In genomic region chr16:73014768-73015167, GRCh38 we compare ENCODE assay signal across 17 cellular contexts. TPM values are rescaled to one million over a fixed set of nuclear protein-coding genes. Genes with fewer than 3 reads are reported as not detected.
DNase-seq lines count a peak whose midpoint lies in the region; ATAC-seq and TF ChIP-seq lines count a peak whose summit lies in the region.
"Had no signal": no experiment of that assay in that cellular context is flagged by ENCODE, and none has a peak within 500 bp of the region (broad histone marks: within the 10 kb centered on the region; RNA-seq: fewer than 3 reads in every experiment).

No MANE protein-coding gene starts in this region.

- H3K27me3 Mint-ChIP-seq in endodermal cell (ENCODE audit: insufficient read depth) (peaks cover 16% of the 10 kb centered on the region), osteocyte (ENCODE audit: unreplicated experiment) (no peaks in the 10 kb centered on the region)

- no peaks in the 10 kb centered on the region for H3K36me3 ChIP-seq in endodermal cell (ENCODE audit: control insufficient read depth, insufficient read depth, low read length)
- no peaks in the 10 kb centered on the region for H3K36me3 ChIP-seq in thyroid gland
- H3K36me3 ChIP-seq: BE2C, SJCRH30 had no signal

- no peak overlapping the region for H3K4me3 Mint-ChIP-seq in endodermal cell
- H3K4me3 Mint-ChIP-seq in osteocyte (ENCODE audit: unreplicated experiment): no peak overlapping the region
- H3K4me3 Mint-ChIP-seq: CD4-positive, CD25-positive, alpha-beta regulatory T cell had no signal

- no peak for ATAC-seq in GM19324 (IDR thresholded peaks at IDR 0.05; ENCODE audit: low FRiP score, unreplicated experiment)

- H3K27me3 ChIP-seq in endodermal cell (ENCODE audit: control insufficient read depth, insufficient read depth, low read length, poor library complexity, severe bottlenecking) (no peaks in the 10 kb centered on the region), thyroid gland (no peaks in the 10 kb centered on the region)
- H3K27me3 ChIP-seq: BE2C, SJCRH30 had no signal

- 92 to 93% methylated on average over 2 to 3 of the region's 3 CpGs for whole genome bisulfite sequencing in endodermal cell (ENCODE audit: insufficient coverage in 1 of 2, insufficient read length in 1 of 2), 2 experiments
- WGBS in thyroid gland, 2 donors: 94 to 95% methylated on average over 3 of the region's 3 CpGs

- DNase-seq in RWPE1 (ENCODE audit: low spot score) (no peak), endodermal cell (peak; percentile 11), osteocyte (ENCODE audit: extremely low spot score, unreplicated experiment) (no peak), thyroid gland (no peak), SIG-M5 (lab: John Stamatoyannopoulos, UW) (no peak), GM13977 (ENCODE audit: low spot score) (no peak)
- DNase-seq: BE2C; CD4-positive, CD25-positive, alpha-beta regulatory T cell; DMS79; NCI-H1092; NCI-H1436; NCI-H1930; NCI-H2227 treated with DMSO at 0.1 percent for 48 hours; NCI-H510A; NCI-H748 treated with DMSO at 0.1 percent for 48 hours; SJCRH30 had no signal

- CTCF ChIA-PET in RWPE1 (lab: Yijun Ruan, JAX): no interaction called here

- H3K4me1 Mint-ChIP-seq in endodermal cell (no peaks in the 10 kb centered on the region), osteocyte (ENCODE audit: unreplicated experiment) (peaks cover 74% of the 10 kb centered on the region)
- H3K4me1 Mint-ChIP-seq: CD4-positive, CD25-positive, alpha-beta regulatory T cell had no signal

- TF ChIP-seq CTCF in RWPE1 (conservative IDR thresholded peaks at IDR 0.05; ENCODE audit: low read depth) (no peak), endodermal cell (conservative IDR thresholded peaks at IDR 0.05) (no peak), osteocyte (IDR thresholded peaks at IDR 0.05) (no peak), thyroid gland (IDR thresholded peaks at IDR 0.05) (no peak), GM13977 (IDR thresholded peaks at IDR 0.05; ENCODE audit: extremely low read depth, insufficient read depth, missing control alignments) (no peak)

- POLR2A ChIA-PET in RWPE1 (lab: Yijun Ruan, JAX; ENCODE audit: low non-redundant PET): no interaction called here

- H3K27ac ChIP-seq in RWPE1: peak overlapping the region; percentile 55; the same call in 1 of the 2 replicates
- H3K27ac ChIP-seq in endodermal cell (ENCODE audit: low read depth, low read length): no peak overlapping the region
- peak overlapping the region in 2 of 3 donors; percentile 92 to 95 for H3K27ac ChIP-seq in thyroid gland
- H3K27ac ChIP-seq: SJCRH30 had no signal

- intact Hi-C loops in thyroid gland (cut with DNase I): no loop called here

- H3K9me3 ChIP-seq in endodermal cell (ENCODE audit: control insufficient read depth, low read length) (no peaks in the 10 kb centered on the region), thyroid gland (no peaks in the 10 kb centered on the region)
- H3K9me3 ChIP-seq: BE2C, SJCRH30 had no signal

- H3K9me3 Mint-ChIP-seq in endodermal cell: no peaks in the 10 kb centered on the region
- no peaks in the 10 kb centered on the region for H3K9me3 Mint-ChIP-seq in osteocyte (ENCODE audit: unreplicated experiment)

- no peak overlapping the region for H3K27ac Mint-ChIP-seq in endodermal cell
- peak overlapping the region; percentile 23 for H3K27ac Mint-ChIP-seq in osteocyte (ENCODE audit: unreplicated experiment)

- no peak overlapping the region for H3K9ac ChIP-seq in endodermal cell (ENCODE audit: extremely low read depth, low read length, poor library complexity, severe bottlenecking)

- no peak for TF ChIP-seq POLR2A in thyroid gland (IDR thresholded peaks at IDR 0.05)

- no peak overlapping the region for H3K4me3 ChIP-seq in endodermal cell (ENCODE audit: low read length)
- H3K4me3 ChIP-seq in thyroid gland (replicated peaks in 1 of 3): no peak overlapping the region
- H3K4me3 ChIP-seq: SJCRH30 had no signal

- H3K4me1 ChIP-seq in endodermal cell (ENCODE audit: control insufficient read depth, insufficient read depth, low read length) (no peaks in the 10 kb centered on the region), thyroid gland (peaks cover 68 to 72% of the 10 kb centered on the region in 2 donors)

- H3K36me3 Mint-ChIP-seq in endodermal cell (ENCODE audit: low read depth) (no peaks in the 10 kb centered on the region), osteocyte (ENCODE audit: unreplicated experiment) (peaks cover 3% of the 10 kb centered on the region)
- H3K36me3 Mint-ChIP-seq: CD4-positive, CD25-positive, alpha-beta regulatory T cell had no signal

- in situ Hi-C loops in GM13977 (cut with MboI; ENCODE audit: low pct_unique_long_range_greater_than_20kb, low sequenced_read_pairs, unreplicated experiment): no loop called here

RNA-seq across cellular contexts. Expression of gene ZFHX3, which starts 33.2 kb away (rescaled TPM):
- total RNA-seq in endodermal cell: 1 to 10 TPM in 1 of 2 donors, under 1 TPM in 1; 0.79 to 2.2 TPM
- polyA plus RNA-seq in endodermal cell (2013, experiment 1 of 2): 9.3 TPM
- polyA plus RNA-seq in endodermal cell (2013, experiment 2 of 2): 10.4 TPM
- 89.1 and 97.0 TPM in 2 replicates for total RNA-seq in osteocyte
- total RNA-seq in thyroid gland: 10 to 100 TPM; 27.4 to 92.9 (median 45.5) TPM

Comparison
In these comparisons a context has a peak if more than half of its experiments do, and no peak if none do; other contexts are left out.
1. RNA of gene ZFHX3, which starts 33.2 kb away (total RNA-seq): 89.1 to 97.0 TPM in osteocyte and 27.4 to 92.9 TPM in thyroid gland; 0.79 to 2.2 TPM in endodermal cell; every median in the first group is over 4 times any median in the second.